In genomic region chr15:75182187-75183131, GRCh38 we compare ENCODE assay signal across 1 cellular context.
TF ChIP-seq lines count a peak whose summit lies in the region.

No MANE protein-coding gene starts in this region.

TF ChIP-seq in HCT116, 20 proteins besides CTCF, POLR2A, EP300 and RAD21 (continued from another document):
- no peak for TF ChIP-seq REST (IDR thresholded peaks at IDR 0.05; ENCODE audit: low read depth)
- TF ChIP-seq EGR1 (IDR thresholded peaks at IDR 0.05; ENCODE audit: low read depth), result no peak
- TF ChIP-seq EZH2 (IDR thresholded peaks at IDR 0.05), result no peak
- TF ChIP-seq POLR2AphosphoS5 (IDR thresholded peaks at IDR 0.05; ENCODE audit: low read depth, low read length), result no peak
- TF ChIP-seq SP1 (IDR thresholded peaks at IDR 0.05; ENCODE audit: low read depth), result no peak
- TF ChIP-seq YY1 (IDR thresholded peaks at IDR 0.05; ENCODE audit: extremely low read depth, insufficient replicate concordance, low read depth, low read length), result no peak
- no peak for TF ChIP-seq ZNF274 (IDR thresholded peaks at IDR 0.05; ENCODE audit: low read depth, low read length)
- no peak for TF ChIP-seq CBX3 (IDR thresholded peaks at IDR 0.05; ENCODE audit: low read depth)
- no peak for TF ChIP-seq ZFX (IDR thresholded peaks at IDR 0.05)
